ENCODE assay signal across 34 cellular contexts in the genomic region with DNA sequence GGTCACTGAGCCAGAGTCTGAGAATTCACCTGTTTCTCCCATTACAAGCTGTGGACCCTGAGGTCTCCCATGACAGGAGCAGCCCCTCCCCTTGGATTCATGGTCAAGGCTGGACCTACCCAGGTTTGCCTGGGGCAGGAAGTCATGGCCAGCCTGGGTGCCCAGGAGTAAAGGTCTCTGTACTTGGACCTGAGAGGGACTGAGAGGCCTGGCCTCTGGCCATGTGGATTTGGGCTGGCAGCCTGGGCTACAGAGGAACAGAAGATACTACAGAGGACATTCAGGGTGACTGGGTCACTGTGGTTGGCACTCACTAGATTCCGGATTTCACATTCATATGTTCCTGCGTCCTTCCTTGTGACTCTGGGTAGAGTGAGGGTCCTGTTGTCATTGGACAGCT. TPM values are rescaled to one million over a fixed set of nuclear protein-coding genes. Genes with fewer than 3 reads are reported as not detected.
"Had no signal": no experiment of that assay in that cellular context is flagged by ENCODE, and none has a peak within 500 bp of the region (broad histone marks: within the 10 kb centered on the region; RNA-seq: fewer than 3 reads in every experiment).

No MANE protein-coding gene starts in this region.

- DNase-seq: activated B cell treated with CpG ODN at 0.5 μM for 24 hours; activated CD4-positive, alpha-beta memory T cell treated with anti-CD3 and anti-CD28 coated beads, Interleukin-2, amount 10 ng/mL, durations not matched to agents 7 days and 5 days; activated CD4-positive, alpha-beta T cell treated with anti-CD3 and anti-CD28 coated beads for 48 hours; activated CD4-positive, alpha-beta T cell treated with anti-CD3 and anti-CD28 coated beads, Interleukin-2, amount 10 ng/mL, durations not matched to agents 7 days and 5 days; activated CD4-positive, alpha-beta T cell treated with anti-CD3 and anti-CD28 coated beads, Interleukin-2, amount 50 U/mL, for 48 hours; activated CD4-positive, CD25-positive, alpha-beta regulatory T cell treated with anti-CD3 and anti-CD28 coated beads, Interleukin-2, amount 50 U/mL, for 72 hours; activated CD8-positive, alpha-beta memory T cell treated with anti-CD3 and anti-CD28 coated beads for 24 hours; activated CD8-positive, alpha-beta memory T cell treated with anti-CD3 and anti-CD28 coated beads, Interleukin-2, amount 10 ng/mL, durations not matched to agents 7 days and 5 days; activated CD8-positive, alpha-beta memory T cell treated with anti-CD3 and anti-CD28 coated beads, Interleukin-2, amount 50 U/mL, for 48 hours; activated CD8-positive, alpha-beta T cell treated with anti-CD3 and anti-CD28 coated beads, Interleukin-2, amount 10 ng/mL, durations not matched to agents 7 days and 5 days; activated effector memory CD4-positive, alpha-beta T cell treated with Interleukin-2 at 50 U/mL for 16 hours; activated gamma-delta T cell; activated naive CD4-positive, alpha-beta T cell treated with anti-CD3 and anti-CD28 coated beads, Interleukin-2, amount 10 ng/mL, durations not matched to agents 7 days and 5 days; activated naive CD4-positive, alpha-beta T cell treated with Interleukin-2 at 50 U/mL for 16 hours; activated naive CD8-positive, alpha-beta T cell treated with anti-CD3 and anti-CD28 coated beads, Interleukin-2, amount 10 ng/mL, durations not matched to agents 7 days and 5 days; activated naive CD8-positive, alpha-beta T cell treated with anti-CD3 and anti-CD28 coated beads, Interleukin-2, amount 50 U/mL, for 24 hours; activated T-cell treated with anti-CD3 and anti-CD28 coated beads, Interleukin-2, amount 50 U/mL, for 24 hours; activated T-cell treated with anti-CD3 and anti-CD28 coated beads, Interleukin-2, amount 50 U/mL, for 48 hours; amygdala; anterior cingulate cortex; central memory CD4-positive, alpha-beta T cell; cerebellar nuclear complex; T-helper 1 cell; T-helper 2 cell; T-helper 9 cell had no signal

- H3K9me3 Mint-ChIP-seq: activated B cell treated with CpG ODN at 0.5 μM for 24 hours; activated naive CD4-positive, alpha-beta T cell treated with anti-CD3 and anti-CD28 coated beads, Interleukin-2, amount 10 ng/mL, durations not matched to agents 7 days and 5 days; activated naive CD4-positive, alpha-beta T cell treated with anti-CD3 and anti-CD28 coated beads, Interleukin-2, amount 50 U/mL, for 24 hours; activated naive CD8-positive, alpha-beta T cell treated with anti-CD3 and anti-CD28 coated beads, Interleukin-2, amount 50 U/mL, for 24 hours; T-helper 1 cell treated with Interleukin-12 subunit alpha and Interleukin-12 subunit beta and Interleukin-4 antibody, amounts not matched to agents 30 μg/mL and 1 μg/mL, for 36 hours had no signal

- ATAC-seq: activated CD8-positive, alpha-beta memory T cell treated with anti-CD3 and anti-CD28 coated beads, Interleukin-2, amount 10 ng/mL, durations not matched to agents 7 days and 5 days; activated CD8-positive, alpha-beta T cell treated with anti-CD3 and anti-CD28 coated beads, Interleukin-2, amount 10 ng/mL, durations not matched to agents 7 days and 5 days; activated naive CD8-positive, alpha-beta T cell treated with anti-CD3 and anti-CD28 coated beads, Interleukin-2, amount 50 U/mL, for 24 hours had no signal

- H3K36me3 ChIP-seq: ascending aorta had no signal

- H3K27ac ChIP-seq: ascending aorta, VCaP had no signal

- H3K9me3 ChIP-seq: ascending aorta had no signal

- H3K4me1 ChIP-seq: ascending aorta had no signal

- H3K4me3 Mint-ChIP-seq: activated B cell treated with CpG ODN at 0.5 μM for 24 hours; activated CD4-positive, alpha-beta memory T cell treated with anti-CD3 and anti-CD28 coated beads, Interleukin-2, amount 10 ng/mL, durations not matched to agents 7 days and 5 days; activated CD4-positive, alpha-beta T cell treated with anti-CD3 and anti-CD28 coated beads, Interleukin-2, amount 10 ng/mL, durations not matched to agents 7 days and 5 days; activated CD8-positive, alpha-beta memory T cell treated with anti-CD3 and anti-CD28 coated beads, Interleukin-2, amount 10 ng/mL, durations not matched to agents 7 days and 5 days; activated CD8-positive, alpha-beta T cell treated with anti-CD3 and anti-CD28 coated beads, Interleukin-2, amount 10 ng/mL, durations not matched to agents 7 days and 5 days; activated naive CD4-positive, alpha-beta T cell treated with anti-CD3 and anti-CD28 coated beads, Interleukin-2, amount 10 ng/mL, durations not matched to agents 7 days and 5 days; activated naive CD4-positive, alpha-beta T cell treated with anti-CD3 and anti-CD28 coated beads, Interleukin-2, amount 50 U/mL, for 24 hours; activated naive CD8-positive, alpha-beta T cell; activated naive CD8-positive, alpha-beta T cell treated with anti-CD3 and anti-CD28 coated beads, Interleukin-2, amount 10 ng/mL, durations not matched to agents 7 days and 5 days; activated naive CD8-positive, alpha-beta T cell treated with anti-CD3 and anti-CD28 coated beads, Interleukin-2, amount 50 U/mL, for 24 hours; activated T-cell treated with anti-CD3 and anti-CD28 coated beads, Interleukin-2, amount 50 U/mL, for 24 hours; brain; T-helper 1 cell treated with Interleukin-12 subunit alpha and Interleukin-12 subunit beta and Interleukin-4 antibody, amounts not matched to agents 30 μg/mL and 1 μg/mL, for 36 hours; T-helper 2 cell treated with Interferon-gamma antibody and Interleukin-4, amounts not matched to agents 5 μg/mL and 100 μg/mL, for 36 hours had no signal

- FAIRE-seq: TTC549 had no signal

- H3K4me3 ChIP-seq: ascending aorta had no signal

- H3K27me3 ChIP-seq: ascending aorta had no signal

- H3K4me1 Mint-ChIP-seq: brain had no signal

- H3K36me3 Mint-ChIP-seq: activated naive CD4-positive, alpha-beta T cell treated with anti-CD3 and anti-CD28 coated beads, Interleukin-2, amount 10 ng/mL, durations not matched to agents 7 days and 5 days; activated naive CD4-positive, alpha-beta T cell treated with anti-CD3 and anti-CD28 coated beads, Interleukin-2, amount 50 U/mL, for 24 hours; activated naive CD8-positive, alpha-beta T cell; activated naive CD8-positive, alpha-beta T cell treated with anti-CD3 and anti-CD28 coated beads, Interleukin-2, amount 10 ng/mL, durations not matched to agents 7 days and 5 days; brain had no signal

- H3K27ac Mint-ChIP-seq: activated B cell treated with CpG ODN at 0.5 μM for 24 hours; activated CD4-positive, alpha-beta memory T cell treated with anti-CD3 and anti-CD28 coated beads, Interleukin-2, amount 10 ng/mL, durations not matched to agents 7 days and 5 days; activated CD4-positive, alpha-beta T cell treated with anti-CD3 and anti-CD28 coated beads, Interleukin-2, amount 10 ng/mL, durations not matched to agents 7 days and 5 days; activated CD8-positive, alpha-beta memory T cell treated with anti-CD3 and anti-CD28 coated beads, Interleukin-2, amount 10 ng/mL, durations not matched to agents 7 days and 5 days; activated CD8-positive, alpha-beta T cell treated with anti-CD3 and anti-CD28 coated beads, Interleukin-2, amount 10 ng/mL, durations not matched to agents 7 days and 5 days; activated naive CD4-positive, alpha-beta T cell treated with anti-CD3 and anti-CD28 coated beads, Interleukin-2, amount 10 ng/mL, durations not matched to agents 7 days and 5 days; activated naive CD4-positive, alpha-beta T cell treated with anti-CD3 and anti-CD28 coated beads, Interleukin-2, amount 50 U/mL, for 24 hours; activated naive CD8-positive, alpha-beta T cell; activated naive CD8-positive, alpha-beta T cell treated with anti-CD3 and anti-CD28 coated beads, Interleukin-2, amount 10 ng/mL, durations not matched to agents 7 days and 5 days; activated naive CD8-positive, alpha-beta T cell treated with anti-CD3 and anti-CD28 coated beads, Interleukin-2, amount 50 U/mL, for 24 hours; activated T-cell treated with anti-CD3 and anti-CD28 coated beads, Interleukin-2, amount 50 U/mL, for 24 hours; brain; T-helper 1 cell treated with Interleukin-12 subunit alpha and Interleukin-12 subunit beta and Interleukin-4 antibody, amounts not matched to agents 30 μg/mL and 1 μg/mL, for 36 hours; T-helper 2 cell treated with Interferon-gamma antibody and Interleukin-4, amounts not matched to agents 5 μg/mL and 100 μg/mL, for 36 hours had no signal

RNA-seq across cellular contexts. Expression of a gene that starts 31.5 kb away (rescaled TPM):
- total RNA-seq: activated B cell treated with CpG ODN at 0.5 μM for 24 hours; activated CD4-positive, alpha-beta memory T cell treated with anti-CD3 and anti-CD28 coated beads, Interleukin-2, amount 10 ng/mL, durations not matched to agents 7 days and 5 days; activated CD4-positive, alpha-beta T cell treated with anti-CD3 and anti-CD28 coated beads, Interleukin-2, amount 10 ng/mL, durations not matched to agents 7 days and 5 days; activated CD8-positive, alpha-beta memory T cell treated with anti-CD3 and anti-CD28 coated beads, Interleukin-2, amount 10 ng/mL, durations not matched to agents 7 days and 5 days; activated CD8-positive, alpha-beta T cell treated with anti-CD3 and anti-CD28 coated beads, Interleukin-2, amount 10 ng/mL, durations not matched to agents 7 days and 5 days; activated naive CD8-positive, alpha-beta T cell treated with anti-CD3 and anti-CD28 coated beads, Interleukin-2, amount 10 ng/mL, durations not matched to agents 7 days and 5 days; activated T-helper 2 cell treated with anti-CD3 and anti-CD28 coated beads, Interferon-gamma antibody, Interleukin-2, Interleukin-4, amounts not matched to agents 10 μg/mL and 5 μg/mL and 100 μg/mL, durations not matched to agents 14 hours and 24 hours and 36 hours; ascending aorta had no signal
